In genomic region chr2:89143014-89143413, GRCh38 we compare ENCODE assay signal across 8 cellular contexts.
DNase-seq lines count a peak whose midpoint lies in the region; ATAC-seq and TF ChIP-seq lines count a peak whose summit lies in the region.
"Not testable (repeated sequence)": the region's sequence is repeated elsewhere in the genome, so short reads cannot be mapped to it uniquely, and the experiment has no call there.

No MANE protein-coding gene starts in this region.

- peak overlapping the region; percentile 59 for H3K4me3 Mint-ChIP-seq in stimulated activated memory B cell treated with anti-CD40 and anti-IgM and Interleukin-4, amounts not matched to agents 10 μg/mL and 1 μg/mL and 100 μg/mL, for 72 hours

- not testable (repeated sequence) for H3K36me3 ChIP-seq in BLaER1, Peyer's patch

- peak overlapping the region; percentile 78 for H3K4me2 ChIP-seq in BLaER1

- H3K9ac ChIP-seq in BLaER1: peak overlapping the region; percentile 55; the same call in 1 of the 2 replicates

- not testable (repeated sequence) for H3K9me3 Mint-ChIP-seq in stimulated activated memory B cell treated with anti-CD40 and anti-IgM and Interleukin-4, amounts not matched to agents 10 μg/mL and 1 μg/mL and 100 μg/mL, for 72 hours

- in situ Hi-C loops in GM18951 (cut with MboI; ENCODE audit: low sequenced_read_pairs, unreplicated experiment): loop anchor here (25.0 kb wide), 1 partner anchor 306 kb away; no protein-coding TSS in a partner anchor

- not testable (repeated sequence) for TF ChIP-seq CTCF in Peyer's patch (IDR thresholded peaks at IDR 0.05)

- peak overlapping the region; percentile 62 for H3K27ac ChIP-seq in BLaER1
- not testable (repeated sequence) for H3K27ac ChIP-seq in Peyer's patch

- H3K4me1 ChIP-seq in BLaER1: peaks cover 38% of the 10 kb centered on the region
- H3K4me1 ChIP-seq in Peyer's patch: not testable (repeated sequence)

- H4K20me1 ChIP-seq in BLaER1: not testable (repeated sequence)

- ATAC-seq in HG02642 (IDR thresholded peaks at IDR 0.05; ENCODE audit: poor library complexity, unreplicated experiment): peak; percentile 76
- ATAC-seq in HG03135 (IDR thresholded peaks at IDR 0.05; ENCODE audit: unreplicated experiment): peak; percentile 79
- ATAC-seq in stimulated activated memory B cell treated with anti-CD40 and anti-IgM and Interleukin-4, amounts not matched to agents 10 μg/mL and 1 μg/mL and 100 μg/mL, for 72 hours: peak; percentile 80

- not testable (repeated sequence) for H3K27me3 ChIP-seq in BLaER1, Peyer's patch

- peaks cover 11% of the 10 kb centered on the region for H3K4me1 Mint-ChIP-seq in stimulated activated memory B cell treated with anti-CD40 and anti-IgM and Interleukin-4, amounts not matched to agents 10 μg/mL and 1 μg/mL and 100 μg/mL, for 72 hours

- not testable (repeated sequence) for H3K36me3 Mint-ChIP-seq in stimulated activated memory B cell treated with anti-CD40 and anti-IgM and Interleukin-4, amounts not matched to agents 10 μg/mL and 1 μg/mL and 100 μg/mL, for 72 hours

- peak overlapping the region; percentile 58 for H3K27ac Mint-ChIP-seq in stimulated activated memory B cell treated with anti-CD40 and anti-IgM and Interleukin-4, amounts not matched to agents 10 μg/mL and 1 μg/mL and 100 μg/mL, for 72 hours

- peak overlapping the region; percentile 28; the same call in 1 of the 2 replicates for H3K4me3 ChIP-seq in BLaER1
- not testable (repeated sequence) for H3K4me3 ChIP-seq in Peyer's patch

- peak; percentile 85 for DNase-seq in NCI-H526 treated with DMSO at 0.1 percent for 48 hours (lab: John Stamatoyannopoulos, UW)
- peak in 2 of 3 donors; percentile 47 to 64 for DNase-seq in Peyer's patch
- peak; percentile 7 for DNase-seq in iPS-NIHi11 (ENCODE audit: low spot score)

- not testable (repeated sequence) for H3K9me3 ChIP-seq in BLaER1, Peyer's patch

- TF ChIP-seq POLR2A in GM18951 (IDR thresholded peaks at IDR 0.05; ENCODE audit: extremely low read depth, insufficient read depth, insufficient read length): peak; percentile 52
- not testable (repeated sequence) for TF ChIP-seq POLR2A in Peyer's patch (IDR thresholded peaks at IDR 0.05)

- H3K27me3 Mint-ChIP-seq in stimulated activated memory B cell treated with anti-CD40 and anti-IgM and Interleukin-4, amounts not matched to agents 10 μg/mL and 1 μg/mL and 100 μg/mL, for 72 hours: not testable (repeated sequence)

Comparison
In these comparisons a context has a peak if more than half of its experiments do, and no peak if none do; other contexts are left out.
1. DNase-seq: peak in every context shown above with its lines; median percentile 85 in NCI-H526 treated with DMSO at 0.1 percent for 48 hours; 56 in Peyer's patch; 7 in iPS-NIHi11.